ENCODE assay signal across 8 cellular contexts in the genomic region with DNA sequence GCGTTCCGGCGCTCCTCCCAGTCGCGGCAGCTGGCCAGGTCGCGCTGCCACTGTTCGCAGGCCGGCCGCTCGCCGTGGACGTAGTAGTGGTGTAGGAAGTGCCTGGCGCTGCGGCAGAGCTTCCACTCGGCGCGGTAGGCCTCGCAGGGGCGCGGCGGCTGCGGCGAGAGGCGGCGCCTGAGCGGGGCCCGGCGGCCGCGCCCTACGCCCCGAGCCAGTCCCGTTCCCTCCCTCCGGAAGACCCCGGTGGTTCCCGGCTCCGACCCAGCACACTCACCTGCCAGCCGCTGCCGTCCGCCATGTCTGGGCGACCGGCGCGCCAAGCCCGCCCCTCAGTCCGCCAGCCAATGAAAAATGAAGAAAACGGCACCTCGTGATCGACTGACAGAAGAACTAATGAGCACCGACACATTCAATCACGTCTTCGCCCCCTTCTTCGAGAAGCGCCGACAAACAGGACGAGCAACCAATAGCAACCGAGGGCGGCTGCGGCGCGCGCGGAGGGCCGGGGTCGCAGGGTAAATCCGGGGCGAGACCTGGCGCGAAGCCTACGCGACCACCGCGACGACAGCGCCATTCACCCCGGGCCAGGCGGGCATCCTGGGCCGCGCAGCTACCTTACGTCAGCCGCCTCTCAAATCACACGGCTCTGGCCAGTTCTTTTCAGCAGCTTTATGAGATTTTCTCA. TPM values are rescaled to one million over a fixed set of nuclear protein-coding genes. Genes with fewer than 3 reads are reported as not detected.
A peak's percentile ranks its signal among the peaks of the same experiment; 100 is the strongest.
DNase-seq lines count a peak whose midpoint lies in the region; ATAC-seq and TF ChIP-seq lines count a peak whose summit lies in the region.

A gene with protein sequence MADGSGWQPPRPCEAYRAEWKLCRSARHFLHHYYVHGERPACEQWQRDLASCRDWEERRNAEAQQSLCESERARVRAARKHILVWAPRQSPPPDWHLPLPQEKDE (minus strand): TSS at position 324 of the 688 bp plus-strand sequence. CDS start 23 bp downstream, at position 301.

- no peaks in the 10 kb centered on the region for H3K9me3 Mint-ChIP-seq in activated B cell treated with CpG ODN at 0.5 μM for 24 hours

- TF ChIP-seq CTCF in AG04449 (IDR thresholded peaks at IDR 0.05; ENCODE audit: insufficient read depth, low read length, missing control alignments) = no peak
- no peak for TF ChIP-seq CTCF in activated B cell treated with CpG ODN at 0.5 μM for 24 hours (IDR thresholded peaks at IDR 0.05)
- TF ChIP-seq CTCF in spleen (IDR thresholded peaks at IDR 0.05 in 8 of 11, conservative IDR thresholded peaks at IDR 0.05 in 3 of 11) = peak in 4 of 11 experiments; percentile 9 to 21 (median 16)

- no peaks in the 10 kb centered on the region for H3K27me3 ChIP-seq in spleen (replicated peaks in 1 of 7)

- peak; percentile 80 for ATAC-seq in GM18907 (IDR thresholded peaks at IDR 0.05; ENCODE audit: unreplicated experiment)
- ATAC-seq in HG03159 (IDR thresholded peaks at IDR 0.05; ENCODE audit: unreplicated experiment) = peak; percentile 79
- peak; percentile 85 for ATAC-seq in activated B cell treated with CpG ODN at 0.5 μM for 24 hours (ENCODE audit: low read depth)

- no peaks in the 10 kb centered on the region for H3K9me3 ChIP-seq in spleen

- H3K4me3 ChIP-seq in AG04449 (ENCODE audit: low read depth, low read length) = peak within 1 kb of the TSS; percentile 78
- H3K4me3 ChIP-seq in spleen = peak within 1 kb of the TSS; percentile 64 to 98 (median 84)

- POLR2A ChIA-PET in AG04449 (lab: Yijun Ruan, JAX) = interaction anchor here (1.9 kb wide), 1 partner anchor 15 kb away, joined by 5 read pairs; a partner anchor contains a TSS
- POLR2A ChIA-PET in activated B cell treated with CpG ODN at 0.5 μM for 24 hours (lab: Charles Lee) = interaction anchor here (0.6 to 3.0 kb wide), 9 partner anchors 8 to 206 kb away, joined by 3 to 92 read pairs (median 8); a partner anchor contains a TSS

- WGBS in spleen, 5 donors = 0 to 1% (median 0%) methylated on average over 28 to 83 of the region's 83 CpGs

- DNase-seq in AG04449 (ENCODE audit: low read depth, low spot score) (peak; percentile 59), NCI-H226 (peak; percentile 73), activated B cell treated with CpG ODN at 0.5 μM for 24 hours (peak; percentile 78), caudate nucleus (lab: John Stamatoyannopoulos, UW) (peak; percentile 48 to 98 (median 91)), inferior parietal cortex (ENCODE audit: extremely low spot score) (peak; percentile 98), spleen (peak; percentile 95)

- H3K27me3 Mint-ChIP-seq in activated B cell treated with CpG ODN at 0.5 μM for 24 hours = no peaks in the 10 kb centered on the region

- intact Hi-C loops in activated B cell treated with CpG ODN at 0.5 μM for 24 hours (cut with micrococcal nuclease) = loop anchor here (1.0 to 5.0 kb wide), 6 partner anchors 15 to 268 kb away; a partner anchor contains a TSS
- intact Hi-C loops in spleen (cut with DNase I; ENCODE audit: low total_unique reads) = loop anchor here (10.0 kb wide), 1 partner anchor 153 kb away; a partner anchor contains a TSS

- H3K4me1 ChIP-seq in spleen = peaks cover 15 to 61% (median 41%) of the 10 kb centered on the region in 6 donors

- peak in 1 of 3 donors; percentile 61 for TF ChIP-seq POLR2A in spleen (IDR thresholded peaks at IDR 0.05)

- peaks cover 31% of the 10 kb centered on the region for H3K4me1 Mint-ChIP-seq in activated B cell treated with CpG ODN at 0.5 μM for 24 hours

- peak within 1 kb of the TSS; percentile 95 for H3K4me3 Mint-ChIP-seq in activated B cell treated with CpG ODN at 0.5 μM for 24 hours

- H3K27ac ChIP-seq in caudate nucleus (ENCODE audit: low read depth, low read length) = peak within 1 kb of the TSS; percentile 81
- H3K27ac ChIP-seq in spleen = peak within 1 kb of the TSS; percentile 59 to 98 (median 95)

- H3K36me3 Mint-ChIP-seq in activated B cell treated with CpG ODN at 0.5 μM for 24 hours (ENCODE audit: low read depth) = peaks cover 54% of the 10 kb centered on the region

- H3K36me3 ChIP-seq in spleen = peaks cover 0 to 53% (median 26%) of the 10 kb centered on the region in 6 donors

- CTCF ChIA-PET in AG04449 (lab: Yijun Ruan, JAX) = interaction anchor here (1.3 kb wide), 1 partner anchor 12 kb away, joined by 4 read pairs; no protein-coding TSS in a partner anchor
- CTCF ChIA-PET in activated B cell treated with CpG ODN at 0.5 μM for 24 hours (lab: Charles Lee) = interaction anchor here (0.9 to 2.0 kb wide), 3 partner anchors 16 to 182 kb away, joined by 3 to 4 read pairs (median 4); no protein-coding TSS in a partner anchor

- H3K27ac Mint-ChIP-seq in activated B cell treated with CpG ODN at 0.5 μM for 24 hours = peak within 1 kb of the TSS; percentile 98

RNA-seq across cellular contexts. Expression of the gene that starts here (rescaled TPM):
- total RNA-seq in activated B cell treated with CpG ODN at 0.5 μM for 24 hours = 35.7 and 43.0 TPM in 2 replicates
- total RNA-seq in spleen = 10 to 100 TPM; 28.8 to 48.8 (median 34.1) TPM
- 10 to 100 TPM; 34.0 to 41.9 (median 41.2) TPM for polyA plus RNA-seq in spleen

Comparison
In these comparisons a context has a peak if more than half of its experiments do, and no peak if none do; other contexts are left out.
1. Peak in every context shown above with its lines: DNase-seq, ATAC-seq, H3K4me3 ChIP-seq and H3K27ac ChIP-seq.